8 cellular contexts compared by ENCODE assay signal in the genomic region with DNA sequence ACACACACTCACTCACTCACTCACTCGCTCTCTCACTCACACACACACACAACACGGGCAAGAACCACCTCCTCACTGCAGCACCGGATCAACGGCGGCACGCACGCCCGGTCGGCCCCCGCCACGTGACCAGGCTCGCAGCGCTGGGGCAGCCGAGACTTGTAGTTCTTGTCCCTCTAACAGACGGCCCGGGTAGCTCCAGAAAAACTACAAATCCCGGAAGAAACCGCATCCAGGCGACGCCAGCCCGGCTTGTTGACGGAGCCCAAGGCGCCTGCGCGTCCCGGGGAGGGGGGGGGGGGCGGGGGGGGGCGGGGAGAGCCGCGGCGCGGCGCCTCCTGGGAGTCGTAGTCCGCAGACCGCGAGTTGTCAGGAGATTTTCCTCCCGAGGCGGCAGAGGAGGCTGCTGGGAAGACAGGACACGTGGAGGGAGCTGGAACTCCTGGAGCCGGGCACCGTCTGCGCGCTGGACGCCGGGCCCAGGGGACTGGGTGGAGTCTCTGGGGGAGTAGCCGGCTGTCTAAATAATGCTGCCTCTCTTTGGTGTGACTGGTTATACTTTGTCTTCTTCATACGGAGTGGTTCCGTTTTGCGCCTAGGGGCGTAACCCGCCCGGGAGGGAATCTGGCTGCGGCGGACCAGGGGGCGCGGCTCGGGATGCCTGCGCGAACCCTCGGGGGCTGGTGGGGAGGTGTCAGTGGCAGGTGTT. TPM values are rescaled to one million over a fixed set of nuclear protein-coding genes. Genes with fewer than 3 reads are reported as not detected.
DNase-seq lines count a peak whose midpoint lies in the region; ATAC-seq and TF ChIP-seq lines count a peak whose summit lies in the region.

A gene with protein sequence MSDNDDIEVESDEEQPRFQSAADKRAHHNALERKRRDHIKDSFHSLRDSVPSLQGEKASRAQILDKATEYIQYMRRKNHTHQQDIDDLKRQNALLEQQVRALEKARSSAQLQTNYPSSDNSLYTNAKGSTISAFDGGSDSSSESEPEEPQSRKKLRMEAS (minus strand): TSS at position 77 of the 709 bp plus-strand sequence. CDS start 178 bp downstream, outside the sequence.

- peak; percentile 89 for ATAC-seq in HG02870 (IDR thresholded peaks at IDR 0.05; ENCODE audit: unreplicated experiment)

- H3K36me3 Mint-ChIP-seq in T-helper 1 cell treated with Interleukin-12 subunit alpha and Interleukin-12 subunit beta and Interleukin-4 antibody, amounts not matched to agents 30 μg/mL and 1 μg/mL, for 36 hours (ENCODE audit: low read depth) = peaks cover 19% of the 10 kb centered on the region
- H3K36me3 Mint-ChIP-seq in progenitor cell of endocrine pancreas (ENCODE audit: insufficient read depth) = peaks cover 2% of the 10 kb centered on the region

- H3K27ac Mint-ChIP-seq in T-helper 1 cell treated with Interleukin-12 subunit alpha and Interleukin-12 subunit beta and Interleukin-4 antibody, amounts not matched to agents 30 μg/mL and 1 μg/mL, for 36 hours = peak within 1 kb of the TSS; percentile 99
- peak within 1 kb of the TSS; percentile 96 for H3K27ac Mint-ChIP-seq in progenitor cell of endocrine pancreas

- H3K9me3 ChIP-seq in left ventricle myocardium inferior (replicated peaks) = no peaks in the 10 kb centered on the region

- H3K4me3 ChIP-seq in left ventricle myocardium inferior = peak within 1 kb of the TSS; percentile 95

- peak within 1 kb of the TSS; percentile 92 for H3K27ac ChIP-seq in left ventricle myocardium inferior (replicated peaks)

- H3K4me1 Mint-ChIP-seq in T-helper 1 cell treated with Interleukin-12 subunit alpha and Interleukin-12 subunit beta and Interleukin-4 antibody, amounts not matched to agents 30 μg/mL and 1 μg/mL, for 36 hours (ENCODE audit: low read depth) = peaks cover 28% of the 10 kb centered on the region
- H3K4me1 Mint-ChIP-seq in progenitor cell of endocrine pancreas (ENCODE audit: low read depth) = peaks cover 9% of the 10 kb centered on the region

- H3K9me3 Mint-ChIP-seq in T-helper 1 cell treated with Interleukin-12 subunit alpha and Interleukin-12 subunit beta and Interleukin-4 antibody, amounts not matched to agents 30 μg/mL and 1 μg/mL, for 36 hours = no peaks in the 10 kb centered on the region
- H3K9me3 Mint-ChIP-seq in progenitor cell of endocrine pancreas (ENCODE audit: low read depth) = no peaks in the 10 kb centered on the region

- intact Hi-C loops in left ventricle myocardium inferior (cut with micrococcal nuclease) = no loop called here

- no peaks in the 10 kb centered on the region for H3K27me3 ChIP-seq in left ventricle myocardium inferior (ENCODE audit: low read depth)

- TF ChIP-seq CTCF in GM13976 (IDR thresholded peaks at IDR 0.05; ENCODE audit: borderline replicate concordance, control extremely low read depth, extremely low read depth, insufficient read depth, missing control alignments) (no peak), left ventricle myocardium inferior (IDR thresholded peaks at IDR 0.05; ENCODE audit: borderline replicate concordance) (no peak), progenitor cell of endocrine pancreas (IDR thresholded peaks at IDR 0.05; ENCODE audit: unreplicated experiment) (no peak)

- no peaks in the 10 kb centered on the region for H3K36me3 ChIP-seq in left ventricle myocardium inferior

- peak within 1 kb of the TSS; percentile 89 for H3K4me3 Mint-ChIP-seq in T-helper 1 cell treated with Interleukin-12 subunit alpha and Interleukin-12 subunit beta and Interleukin-4 antibody, amounts not matched to agents 30 μg/mL and 1 μg/mL, for 36 hours
- H3K4me3 Mint-ChIP-seq in progenitor cell of endocrine pancreas (ENCODE audit: low read depth) = peak within 1 kb of the TSS; percentile 88

- H3K4me1 ChIP-seq in left ventricle myocardium inferior = peaks cover 54% of the 10 kb centered on the region

- peaks cover 5% of the 10 kb centered on the region for H3K27me3 Mint-ChIP-seq in T-helper 1 cell treated with Interleukin-12 subunit alpha and Interleukin-12 subunit beta and Interleukin-4 antibody, amounts not matched to agents 30 μg/mL and 1 μg/mL, for 36 hours (ENCODE audit: low read depth)
- peaks cover 8% of the 10 kb centered on the region for H3K27me3 Mint-ChIP-seq in progenitor cell of endocrine pancreas

- DNase-seq in GM13976 (ENCODE audit: low spot score) = peak; percentile 97
- peak; percentile 99 for DNase-seq in NCI-H1694 (lab: John Stamatoyannopoulos, UW)
- DNase-seq in amygdala (lab: John Stamatoyannopoulos, UW) = peak; percentile 82 to 100 (median 98)
- peak; percentile 98 for DNase-seq in left ventricle myocardium inferior
- DNase-seq in progenitor cell of endocrine pancreas (ENCODE audit: low spot score, unreplicated experiment) = peak; percentile 94
- DNase-seq in ureter (ENCODE audit: low spot score) = peak; percentile 99

- in situ Hi-C loops in GM13976 (cut with MboI; ENCODE audit: low sequenced_read_pairs, unreplicated experiment) = no loop called here

RNA-seq across cellular contexts. Expression of the gene that starts here (rescaled TPM):
- total RNA-seq in left ventricle myocardium inferior (81.9 TPM), progenitor cell of endocrine pancreas (53.4 and 63.0 TPM in 2 replicates), ureter (109 TPM)

Comparison
In these comparisons a context has a peak if more than half of its experiments do, and no peak if none do; other contexts are left out.
1. Peak in every context shown above with its lines: DNase-seq, ATAC-seq, H3K4me3 ChIP-seq and H3K27ac ChIP-seq.